29 cellular contexts compared by ENCODE assay signal in genomic region chr20:53179749-53180148, GRCh38.
"Had no signal": no experiment of that assay in that cellular context is flagged by ENCODE, and none has a peak within 500 bp of the region (broad histone marks: within the 10 kb centered on the region; RNA-seq: fewer than 3 reads in every experiment).

No MANE protein-coding gene starts in this region.

- H3K4me3 Mint-ChIP-seq: stimulated activated effector memory CD8-positive, alpha-beta T cell treated with anti-CD3 and anti-CD28 coated beads, Interleukin-12 subunit alpha, Interleukin-12 subunit beta, amount 100 ng/mL, for 72 hours; stimulated activated memory B cell treated with anti-CD40 and anti-IgM and Interleukin-4, amounts not matched to agents 10 μg/mL and 1 μg/mL and 100 μg/mL, for 72 hours; stimulated activated naive B cell treated with anti-CD40 and anti-IgM and Interleukin-4, amounts not matched to agents 10 μg/mL and 1 μg/mL and 100 μg/mL, for 72 hours; stimulated activated naive CD8-positive, alpha-beta T cell treated with anti-CD3 and anti-CD28 coated beads, Interleukin-15, amount 100 ng/mL, for 72 hours; stimulated activated naive CD8-positive, alpha-beta T cell treated with anti-CD3 and anti-CD28 coated beads, Interleukin-15, Interleukin-2, amounts not matched to agents 100 ng/mL and 50 ng/mL, for 24 hours; type B pancreatic cell had no signal

- DNase-seq: stimulated activated CD4-positive, alpha-beta T cell treated with anti-CD3 and anti-CD28 coated beads, Interleukin-2, amount 100 ng/mL, for 48 hours; stimulated activated CD4-positive, alpha-beta T cell treated with anti-CD3 and anti-CD28 coated beads, Interleukin-4, amount 100 ng/mL, for 1 hour; stimulated activated CD4-positive, alpha-beta T cell treated with anti-CD3 and anti-CD28 coated beads, Interleukin-4, amount 100 ng/mL, for 24 hours; stimulated activated CD4-positive, alpha-beta T cell treated with anti-CD3 and anti-CD28 coated beads, Interleukin-4, amount 100 ng/mL, for 4 hours; stimulated activated CD8-positive, alpha-beta memory T cell treated with anti-CD3 and anti-CD28 coated beads, Interleukin-4, amount 100 ng/mL, for 48 hours; stimulated activated naive B cell treated with anti-CD40 and anti-IgM and Interleukin-4, amounts not matched to agents 10 μg/mL and 1 μg/mL and 100 μg/mL, for 72 hours; stimulated activated naive CD4-positive, alpha-beta T cell; stimulated activated naive CD4-positive, alpha-beta T cell treated with Interleukin-2 at 50 U/mL for 16 hours; stimulated activated naive CD8-positive, alpha-beta T cell treated with anti-CD3 and anti-CD28 coated beads, Interleukin-15, amount 100 ng/mL, for 72 hours; stimulated activated naive CD8-positive, alpha-beta T cell treated with anti-CD3 and anti-CD28 coated beads, Interleukin-15, Interleukin-2, amounts not matched to agents 100 U/mL and 50 U/mL, for 24 hours; stomach; substantia nigra; testis; thyroid gland; tibial artery; transverse colon; trophoblast cell; upper lobe of left lung; upper lobe of right lung; uterus had no signal

- H3K27me3 ChIP-seq: stomach, suprapubic skin, testis, thyroid gland, tibial artery, tibial nerve, transverse colon, upper lobe of left lung, upper lobe of right lung, uterus, vagina had no signal

- H3K27ac Mint-ChIP-seq: stimulated activated effector memory CD8-positive, alpha-beta T cell treated with anti-CD3 and anti-CD28 coated beads, Interleukin-12 subunit alpha, Interleukin-12 subunit beta, amount 100 ng/mL, for 72 hours; stimulated activated memory B cell treated with anti-CD40 and anti-IgM and Interleukin-4, amounts not matched to agents 10 μg/mL and 1 μg/mL and 100 μg/mL, for 72 hours; stimulated activated naive B cell treated with anti-CD40 and anti-IgM and Interleukin-4, amounts not matched to agents 10 μg/mL and 1 μg/mL and 100 μg/mL, for 72 hours; stimulated activated naive CD8-positive, alpha-beta T cell treated with anti-CD3 and anti-CD28 coated beads, Interleukin-15, amount 100 ng/mL, for 72 hours; stimulated activated naive CD8-positive, alpha-beta T cell treated with anti-CD3 and anti-CD28 coated beads, Interleukin-15, Interleukin-2, amounts not matched to agents 100 ng/mL and 50 ng/mL, for 24 hours; type B pancreatic cell had no signal

- H3K36me3 Mint-ChIP-seq: stimulated activated effector memory CD8-positive, alpha-beta T cell treated with anti-CD3 and anti-CD28 coated beads, Interleukin-12 subunit alpha, Interleukin-12 subunit beta, amount 100 ng/mL, for 72 hours; stimulated activated memory B cell treated with anti-CD40 and anti-IgM and Interleukin-4, amounts not matched to agents 10 μg/mL and 1 μg/mL and 100 μg/mL, for 72 hours; stimulated activated naive B cell treated with anti-CD40 and anti-IgM and Interleukin-4, amounts not matched to agents 10 μg/mL and 1 μg/mL and 100 μg/mL, for 72 hours had no signal

- H3K27ac ChIP-seq: stomach, suprapubic skin, testis, thoracic aorta, thyroid gland, tibial artery, tibial nerve, transverse colon, upper lobe of left lung, upper lobe of right lung, uterus, vagina had no signal

- H3K4me1 ChIP-seq: stomach, suprapubic skin, thyroid gland, tibial artery, tibial nerve, transverse colon, upper lobe of left lung, upper lobe of right lung, uterus, vagina had no signal

- FAIRE-seq: urothelium cell line had no signal

- H3K4me1 Mint-ChIP-seq: stimulated activated effector memory CD8-positive, alpha-beta T cell treated with anti-CD3 and anti-CD28 coated beads, Interleukin-12 subunit alpha, Interleukin-12 subunit beta, amount 100 ng/mL, for 72 hours; stimulated activated memory B cell treated with anti-CD40 and anti-IgM and Interleukin-4, amounts not matched to agents 10 μg/mL and 1 μg/mL and 100 μg/mL, for 72 hours; stimulated activated naive B cell treated with anti-CD40 and anti-IgM and Interleukin-4, amounts not matched to agents 10 μg/mL and 1 μg/mL and 100 μg/mL, for 72 hours; stimulated activated naive CD8-positive, alpha-beta T cell treated with anti-CD3 and anti-CD28 coated beads, Interleukin-15, amount 100 ng/mL, for 72 hours had no signal

- H3K4me3 ChIP-seq: stomach, suprapubic skin, testis, thoracic aorta, thyroid gland, tibial artery, tibial nerve, transverse colon, upper lobe of left lung, upper lobe of right lung, uterus, vagina had no signal

- ATAC-seq: stimulated activated effector memory CD8-positive, alpha-beta T cell treated with anti-CD3 and anti-CD28 coated beads, Interleukin-12 subunit alpha, Interleukin-12 subunit beta, amount 100 ng/mL, for 72 hours; stimulated activated memory B cell treated with anti-CD40 and anti-IgM and Interleukin-4, amounts not matched to agents 10 μg/mL and 1 μg/mL and 100 μg/mL, for 72 hours; stimulated activated naive B cell treated with anti-CD40 and anti-IgM and Interleukin-4, amounts not matched to agents 10 μg/mL and 1 μg/mL and 100 μg/mL, for 72 hours; stimulated activated naive CD8-positive, alpha-beta T cell treated with anti-CD3 and anti-CD28 coated beads, Interleukin-15, amount 100 ng/mL, for 72 hours; stimulated activated naive CD8-positive, alpha-beta T cell treated with anti-CD3 and anti-CD28 coated beads, Interleukin-15, Interleukin-2, amounts not matched to agents 100 U/mL and 50 U/mL, for 24 hours; upper lobe of right lung had no signal

- H3K9me3 Mint-ChIP-seq: stimulated activated effector memory CD8-positive, alpha-beta T cell treated with anti-CD3 and anti-CD28 coated beads, Interleukin-12 subunit alpha, Interleukin-12 subunit beta, amount 100 ng/mL, for 72 hours; stimulated activated memory B cell treated with anti-CD40 and anti-IgM and Interleukin-4, amounts not matched to agents 10 μg/mL and 1 μg/mL and 100 μg/mL, for 72 hours; stimulated activated naive B cell treated with anti-CD40 and anti-IgM and Interleukin-4, amounts not matched to agents 10 μg/mL and 1 μg/mL and 100 μg/mL, for 72 hours; stimulated activated naive CD8-positive, alpha-beta T cell treated with anti-CD3 and anti-CD28 coated beads, Interleukin-15, amount 100 ng/mL, for 72 hours; stimulated activated naive CD8-positive, alpha-beta T cell treated with anti-CD3 and anti-CD28 coated beads, Interleukin-15, Interleukin-2, amounts not matched to agents 100 ng/mL and 50 ng/mL, for 24 hours; type B pancreatic cell had no signal

- H3K9me3 ChIP-seq: stomach, suprapubic skin, testis, thoracic aorta, thyroid gland, tibial artery, tibial nerve, transverse colon, upper lobe of left lung, upper lobe of right lung, uterus, vagina had no signal

- H3K36me3 ChIP-seq: stomach, suprapubic skin, thoracic aorta, thyroid gland, tibial artery, tibial nerve, transverse colon, upper lobe of left lung, upper lobe of right lung, uterus, vagina had no signal
